8 cellular contexts compared by ENCODE assay signal in genomic region chr1:154418898-154419619, GRCh38. TPM values are rescaled to one million over a fixed set of nuclear protein-coding genes. Genes with fewer than 3 reads are reported as not detected.
DNase-seq lines count a peak whose midpoint lies in the region; ATAC-seq and TF ChIP-seq lines count a peak whose summit lies in the region.

No MANE protein-coding gene starts in this region.

- H3K4me1 Mint-ChIP-seq in CD8-positive, alpha-beta memory T cell: peaks cover 24 to 37% (median 28%) of the 10 kb centered on the region in 3 donors
- peaks cover 69% of the 10 kb centered on the region for H3K4me1 Mint-ChIP-seq in T-helper 17 cell

- ATAC-seq in T-helper 17 cell (peak; percentile 41), foreskin keratinocyte (no peak), GM21390 (IDR thresholded peaks at IDR 0.05; ENCODE audit: unreplicated experiment) (no peak), HG02885 (IDR thresholded peaks at IDR 0.05; ENCODE audit: poor library complexity, unreplicated experiment) (no peak), HG03469 (IDR thresholded peaks at IDR 0.05; ENCODE audit: unreplicated experiment) (no peak), HG02642 (IDR thresholded peaks at IDR 0.05; ENCODE audit: poor library complexity, unreplicated experiment) (no peak)

- H3K9me3 Mint-ChIP-seq in CD8-positive, alpha-beta memory T cell: no peaks in the 10 kb centered on the region

- peaks cover 0 to 5% (median 0%) of the 10 kb centered on the region in 3 donors for H3K36me3 Mint-ChIP-seq in CD8-positive, alpha-beta memory T cell
- peaks cover 5% of the 10 kb centered on the region for H3K36me3 Mint-ChIP-seq in T-helper 17 cell (ENCODE audit: low read depth)

- POLR2A ChIA-PET in CD8-positive, alpha-beta memory T cell (lab: Charles Lee): no interaction called here

- CTCF ChIA-PET in CD8-positive, alpha-beta memory T cell (lab: Charles Lee): no interaction called here

- no peaks in the 10 kb centered on the region for H3K27me3 ChIP-seq in CD8-positive, alpha-beta memory T cell (ENCODE audit: insufficient read depth, low read length, poor library complexity, severe bottlenecking)
- no peaks in the 10 kb centered on the region for H3K27me3 ChIP-seq in foreskin keratinocyte
- no peaks in the 10 kb centered on the region for H3K27me3 ChIP-seq in rectal smooth muscle tissue (ENCODE audit: control insufficient read depth, insufficient read depth, low read length)

- peaks cover 0 to 3% of the 10 kb centered on the region in 2 donors for H3K27me3 Mint-ChIP-seq in CD8-positive, alpha-beta memory T cell
- H3K27me3 Mint-ChIP-seq in T-helper 17 cell: no peaks in the 10 kb centered on the region

- TF ChIP-seq CTCF in foreskin keratinocyte (conservative IDR thresholded peaks at IDR 0.05): no peak

- DNase-seq in CD8-positive, alpha-beta memory T cell: peak in 1 of 5 donors; percentile 28
- DNase-seq in T-helper 17 cell (no peak), foreskin keratinocyte (no peak)

- no peak overlapping the region for H3K27ac ChIP-seq in CD8-positive, alpha-beta memory T cell (ENCODE audit: low read depth, low read length)
- H3K27ac ChIP-seq in foreskin keratinocyte (peak overlapping the region; percentile 97), rectal smooth muscle tissue (ENCODE audit: low read depth, low read length) (peak overlapping the region; percentile 99)

- H3K9me3 ChIP-seq in CD8-positive, alpha-beta memory T cell (ENCODE audit: low read length): no peaks in the 10 kb centered on the region
- H3K9me3 ChIP-seq in T-helper 17 cell (ENCODE audit: control insufficient read depth, low read length, poor library complexity, severe bottlenecking): no peaks in the 10 kb centered on the region

- H3K4me1 ChIP-seq in CD8-positive, alpha-beta memory T cell (ENCODE audit: insufficient read depth, low read length): peaks cover 60% of the 10 kb centered on the region
- H3K4me1 ChIP-seq in foreskin keratinocyte (peaks cover 56% of the 10 kb centered on the region), rectal smooth muscle tissue (ENCODE audit: control insufficient read depth, insufficient read depth, low read length) (peaks cover 50% of the 10 kb centered on the region)

- H3K27ac Mint-ChIP-seq in CD8-positive, alpha-beta memory T cell: peak overlapping the region; percentile 70 to 91 (median 82)
- peak overlapping the region; percentile 98 for H3K27ac Mint-ChIP-seq in T-helper 17 cell

- peak overlapping the region in 5 of 7 donors; percentile 12 to 67 (median 51) for H3K4me3 Mint-ChIP-seq in CD8-positive, alpha-beta memory T cell
- H3K4me3 Mint-ChIP-seq in T-helper 17 cell: peak overlapping the region; percentile 89

- H3K9ac ChIP-seq in rectal smooth muscle tissue (ENCODE audit: low read length): peak overlapping the region; percentile 32

- peak overlapping the region; percentile 46 for H3K4me3 ChIP-seq in CD8-positive, alpha-beta memory T cell (ENCODE audit: low read length)
- peak overlapping the region; percentile 63 for H3K4me3 ChIP-seq in rectal smooth muscle tissue (ENCODE audit: low read length)

- H3K36me3 ChIP-seq in CD8-positive, alpha-beta memory T cell (ENCODE audit: insufficient read depth, low read length): no peaks in the 10 kb centered on the region
- H3K36me3 ChIP-seq in rectal smooth muscle tissue (ENCODE audit: control insufficient read depth, insufficient read depth, low read length): peaks cover 2% of the 10 kb centered on the region

RNA-seq across cellular contexts. Expression of gene IL6R, which starts 13.9 kb away (rescaled TPM):
- total RNA-seq in CD8-positive, alpha-beta memory T cell: 1 to 10 TPM; 2.8 to 3.8 TPM
- 12.8 TPM for polyA plus RNA-seq in CD8-positive, alpha-beta memory T cell
- total RNA-seq in T-helper 17 cell (10 to 100 TPM; 72.8 to 79.0 TPM), foreskin keratinocyte (17.5 and 22.5 TPM in 2 replicates)
- 5.8 and 6.3 TPM in 2 replicates for polyA plus RNA-seq in foreskin keratinocyte
